In the genomic region with DNA sequence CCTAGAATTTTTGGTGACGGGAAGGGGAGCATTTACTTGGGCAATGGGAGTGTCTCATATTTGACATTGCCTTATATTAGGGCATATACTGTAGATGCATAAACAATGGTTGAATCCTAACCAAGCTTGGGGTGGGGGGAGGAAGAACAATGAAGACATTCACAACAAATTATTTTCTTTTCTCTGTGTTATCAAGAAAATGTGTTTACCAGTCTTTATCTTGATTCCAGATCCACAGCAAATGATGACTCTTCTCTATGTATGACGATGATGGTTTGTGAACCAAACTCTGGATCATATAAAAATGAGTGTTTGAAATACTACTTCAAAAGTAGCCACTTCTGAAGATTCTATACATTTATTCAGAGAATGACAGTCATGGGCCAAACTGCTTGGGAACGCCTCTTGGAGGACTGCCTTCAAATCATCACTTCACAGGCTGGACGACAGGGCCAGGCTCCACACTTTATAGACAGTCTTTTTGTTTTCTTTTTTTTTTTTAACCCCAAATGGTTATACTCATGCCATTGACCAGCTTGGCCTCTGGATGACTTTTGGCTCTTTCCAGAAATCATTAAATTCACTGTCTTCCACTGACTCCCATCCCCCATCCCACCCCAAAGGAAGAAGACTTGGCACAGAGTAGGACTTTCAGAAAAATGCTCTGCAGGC, we compare ENCODE assay signal across 23 cellular contexts.
A peak's percentile ranks its signal among the peaks of the same experiment; 100 is the strongest.
DNase-seq lines count a peak whose midpoint lies in the region; ATAC-seq and TF ChIP-seq lines count a peak whose summit lies in the region.
"Had no signal": no experiment of that assay in that cellular context is flagged by ENCODE, and none has a peak within 500 bp of the region (broad histone marks: within the 10 kb centered on the region; RNA-seq: fewer than 3 reads in every experiment).

No MANE protein-coding gene starts in this region.

- POLR2A ChIA-PET in CD4-positive, alpha-beta T cell (lab: Charles Lee) = no interaction called here

- H3K36me3 Mint-ChIP-seq in CD4-positive, alpha-beta T cell (ENCODE audit: low read depth) = no peaks in the 10 kb centered on the region
- H3K36me3 Mint-ChIP-seq in type B pancreatic cell = no peaks in the 10 kb centered on the region
- H3K36me3 Mint-ChIP-seq: CD4-positive, alpha-beta memory T cell had no signal

- intact Hi-C loops in CD4-positive, alpha-beta T cell (cut with DNase I, micrococcal nuclease) = no loop called here

- H3K27me3 ChIP-seq in layer of hippocampus (ENCODE audit: control insufficient read depth, insufficient read depth, low read length) = no peaks in the 10 kb centered on the region
- no peaks in the 10 kb centered on the region for H3K27me3 ChIP-seq in CD4-positive, alpha-beta T cell (ENCODE audit: control insufficient read depth, insufficient read depth, low read length)
- H3K27me3 ChIP-seq: BLaER1 had no signal

- H3K27ac ChIP-seq in caudate nucleus (ENCODE audit: low read depth, low read length) (peak overlapping the region; percentile 74), layer of hippocampus (ENCODE audit: low read depth, low read length) (peak overlapping the region; percentile 76)
- no peak overlapping the region for H3K27ac ChIP-seq in CD4-positive, alpha-beta T cell (ENCODE audit: low read depth, low read length)
- H3K27ac ChIP-seq: BLaER1, HL-60, RWPE1 had no signal

- peaks cover 4% of the 10 kb centered on the region for H3K27me3 Mint-ChIP-seq in CD4-positive, alpha-beta T cell
- H3K27me3 Mint-ChIP-seq in type B pancreatic cell = no peaks in the 10 kb centered on the region
- H3K27me3 Mint-ChIP-seq: CD4-positive, alpha-beta memory T cell had no signal

- no peak overlapping the region for H3K27ac Mint-ChIP-seq in CD4-positive, alpha-beta T cell
- H3K27ac Mint-ChIP-seq in type B pancreatic cell = no peak overlapping the region
- H3K27ac Mint-ChIP-seq: CD4-positive, alpha-beta memory T cell had no signal

- no peak overlapping the region for H3K4me3 Mint-ChIP-seq in CD4-positive, alpha-beta T cell
- no peak overlapping the region for H3K4me3 Mint-ChIP-seq in type B pancreatic cell
- H3K4me3 Mint-ChIP-seq: CD4-positive, alpha-beta memory T cell had no signal

- H3K4me1 Mint-ChIP-seq in CD4-positive, alpha-beta T cell (ENCODE audit: low read depth) = no peaks in the 10 kb centered on the region
- no peaks in the 10 kb centered on the region for H3K4me1 Mint-ChIP-seq in type B pancreatic cell (ENCODE audit: unreplicated experiment)
- H3K4me1 Mint-ChIP-seq: CD4-positive, alpha-beta memory T cell had no signal

- peak; percentile 21 for DNase-seq in COLO829 (ENCODE audit: low spot score)
- DNase-seq in caudate nucleus (lab: John Stamatoyannopoulos, UW) = peak in 18 of 61 donors; percentile 2 to 44 (median 24)
- DNase-seq in putamen (ENCODE audit: low spot score) = peak; percentile 70
- no peak for DNase-seq in HK-2 (ENCODE audit: unreplicated experiment)
- DNase-seq in CD4-positive, alpha-beta T cell = no peak
- no peak for DNase-seq in type B pancreatic cell (ENCODE audit: extremely low spot score, unreplicated experiment)
- DNase-seq: Calu3; CD4-positive, alpha-beta memory T cell; DMS153; KBM-7; MM.1S; NCI-H1092; NCI-H1436; NCI-H187 treated with DMSO at 0.1 percent for 48 hours; NCI-H2107; NCI-H2227 treated with DMSO at 0.1 percent for 48 hours; NCI-H510A; NCI-H748 treated with DMSO at 0.1 percent for 48 hours had no signal

- TF ChIP-seq CTCF in CD4-positive, alpha-beta T cell (IDR thresholded peaks at IDR 0.05) = no peak
- TF ChIP-seq CTCF in type B pancreatic cell (conservative IDR thresholded peaks at IDR 0.05) = no peak

- no peak for ATAC-seq in CD4-positive, alpha-beta T cell (ENCODE audit: poor library complexity)
- ATAC-seq: HepG2 had no signal

- peaks cover 3% of the 10 kb centered on the region for H3K9me3 Mint-ChIP-seq in CD4-positive, alpha-beta T cell
- H3K9me3 Mint-ChIP-seq in type B pancreatic cell = no peaks in the 10 kb centered on the region

- CTCF ChIA-PET in CD4-positive, alpha-beta T cell (lab: Charles Lee) = no interaction called here

- H3K9me3 ChIP-seq in CD4-positive, alpha-beta T cell (ENCODE audit: control insufficient read depth, low read length) = no peaks in the 10 kb centered on the region

Comparison
In these comparisons a context has a peak if more than half of its experiments do, and no peak if none do; other contexts are left out.
1. DNase-seq: peak in COLO829 (single experiment) and putamen (single experiment); none in HK-2 (single experiment), CD4-positive, alpha-beta T cell (0 of 10) and type B pancreatic cell (single experiment).